2 cellular contexts compared by ENCODE assay signal in the genomic region with DNA sequence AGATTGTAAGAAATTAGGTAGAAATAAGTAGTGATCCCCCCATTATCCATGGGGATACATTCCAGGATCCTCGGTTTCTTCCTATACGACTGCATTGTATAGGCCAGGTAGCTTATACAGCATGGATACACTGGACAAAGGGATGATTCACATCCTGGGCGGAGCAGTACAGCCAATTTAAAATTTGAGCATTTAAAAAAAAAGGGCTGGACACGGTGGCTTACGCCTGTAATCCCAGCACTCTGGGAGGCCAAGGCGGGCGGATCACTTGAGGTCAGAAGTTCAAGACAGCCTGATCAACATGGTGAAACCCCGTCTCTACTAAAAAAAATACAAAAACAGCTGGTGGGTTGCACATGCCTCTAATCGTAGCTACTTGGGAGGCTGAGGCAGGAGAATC.
TF ChIP-seq lines count a peak whose summit lies in the region.

No MANE protein-coding gene starts in this region.

TF ChIP-seq in HCT116, 20 proteins besides CTCF, POLR2A, EP300 and RAD21:
- TF ChIP-seq REST (IDR thresholded peaks at IDR 0.05; ENCODE audit: low read depth) (no peak), SIN3A (IDR thresholded peaks at IDR 0.05; ENCODE audit: low read depth) (no peak), EZH2 (IDR thresholded peaks at IDR 0.05) (no peak), SRF (IDR thresholded peaks at IDR 0.05; ENCODE audit: low read depth) (no peak)
TF ChIP-seq in HCT116: peak in this region for 0.

TF ChIP-seq in SK-N-SH treated with all-trans-retinoic acid at 6 μM for 48 hours, 23 proteins besides CTCF, POLR2A, EP300 and RAD21 (continued from another document):
- TF ChIP-seq PATZ1 (CRISPR knock-in tag; IDR thresholded peaks at IDR 0.05; ENCODE audit: borderline replicate concordance) (no peak), PPARA (CRISPR knock-in tag; IDR thresholded peaks at IDR 0.05; ENCODE audit: borderline replicate concordance) (no peak)
TF ChIP-seq in SK-N-SH treated with all-trans-retinoic acid at 6 μM for 48 hours: peak in this region for 0.
